ENCODE assay signal across 16 cellular contexts in genomic region chr4:153261431-153261830, GRCh38. TPM values are rescaled to one million over a fixed set of nuclear protein-coding genes. Genes with fewer than 3 reads are reported as not detected.
DNase-seq lines count a peak whose midpoint lies in the region; ATAC-seq and TF ChIP-seq lines count a peak whose summit lies in the region.
"Had no signal": no experiment of that assay in that cellular context is flagged by ENCODE, and none has a peak within 500 bp of the region (broad histone marks: within the 10 kb centered on the region; RNA-seq: fewer than 3 reads in every experiment).

No MANE protein-coding gene starts in this region.

- H3K36me3 ChIP-seq in A673 (ENCODE audit: insufficient read depth, low read length, poor library complexity, severe bottlenecking): peaks cover 6% of the 10 kb centered on the region

- intact Hi-C loops in A673 (cut with micrococcal nuclease; ENCODE audit: unreplicated experiment): no loop called here

- TF ChIP-seq CTCF in A673 (conservative IDR thresholded peaks at IDR 0.05; ENCODE audit: low read depth, low read length) (no peak), neural crest cell (conservative IDR thresholded peaks at IDR 0.05) (no peak)

- peaks cover 17% of the 10 kb centered on the region for H3K9me3 ChIP-seq in A673 (ENCODE audit: low read depth, low read length, poor library complexity, severe bottlenecking)

- H3K9me3 Mint-ChIP-seq in neural crest cell: no peaks in the 10 kb centered on the region

- POLR2A ChIA-PET in A673 (lab: Charles Lee; ENCODE audit: low non-redundant PET): no interaction called here

- BruUV-seq in A673 (replicated peaks; lab: Mats Ljungman, UMichigan): no TSS peak

- peaks cover 14% of the 10 kb centered on the region for H3K36me3 Mint-ChIP-seq in neural crest cell (ENCODE audit: low read depth)
- H3K36me3 Mint-ChIP-seq: CD4-positive, CD25-positive, alpha-beta regulatory T cell had no signal

- no peaks in the 10 kb centered on the region for H3K27me3 Mint-ChIP-seq in neural crest cell (ENCODE audit: low read depth)

- H3K4me1 ChIP-seq in A673 (ENCODE audit: insufficient read depth, low read length, poor library complexity, severe bottlenecking): peaks cover 44% of the 10 kb centered on the region

- ATAC-seq in HG02938 (IDR thresholded peaks at IDR 0.05; ENCODE audit: unreplicated experiment) (no peak), GM19455 (IDR thresholded peaks at IDR 0.05; ENCODE audit: unreplicated experiment) (no peak)

- H3K27me3 ChIP-seq in A673 (replicated peaks; ENCODE audit: insufficient read depth, low read depth, low read length, poor library complexity): no peaks in the 10 kb centered on the region

- no peak overlapping the region for H3K4me3 ChIP-seq in A673 (ENCODE audit: low read depth, low read length, poor library complexity, severe bottlenecking)

- H3K4me3 Mint-ChIP-seq in neural crest cell: peak overlapping the region; percentile 26
- H3K4me3 Mint-ChIP-seq: CD4-positive, CD25-positive, alpha-beta regulatory T cell had no signal

- H3K4me1 Mint-ChIP-seq in neural crest cell: peaks cover 42% of the 10 kb centered on the region
- H3K4me1 Mint-ChIP-seq: CD4-positive, CD25-positive, alpha-beta regulatory T cell had no signal

- H3K27ac ChIP-seq in A673 (ENCODE audit: low read depth, low read length, poor library complexity, severe bottlenecking) (peak overlapping the region; percentile 66), cingulate gyrus (ENCODE audit: low read depth, low read length) (peak overlapping the region; percentile 81)

- no peak overlapping the region for H3K27ac Mint-ChIP-seq in neural crest cell (ENCODE audit: unreplicated experiment)
- H3K27ac Mint-ChIP-seq: CD4-positive, CD25-positive, alpha-beta regulatory T cell had no signal

- CTCF ChIA-PET in A673 (lab: Charles Lee): no interaction called here

- DNase-seq in A673 (ENCODE audit: low spot score) (no peak), HS-27A (ENCODE audit: low read depth) (peak; percentile 22), neural crest cell (ENCODE audit: low read depth, low spot score) (no peak), AG20443 (ENCODE audit: low spot score) (no peak), NCI-H2171 (lab: John Stamatoyannopoulos, UW) (no peak)
- DNase-seq: 8988T; CD4-positive, CD25-positive, alpha-beta regulatory T cell; H7; MV-4-11; NCI-H1436; NCI-H2029 treated with DMSO at 0.1 percent for 48 hours; NCI-H510A treated with DMSO at 0.1 percent for 48 hours; SHP77 treated with DMSO at 0.1 percent for 48 hours had no signal

RNA-seq across cellular contexts. Expression of gene TRIM2, which starts 57.2 kb away (rescaled TPM):
- total RNA-seq in A673 (2021) (93.2 and 107 TPM in 2 replicates), neural crest cell (105 and 106 TPM in 2 replicates)
